In the genomic region with DNA sequence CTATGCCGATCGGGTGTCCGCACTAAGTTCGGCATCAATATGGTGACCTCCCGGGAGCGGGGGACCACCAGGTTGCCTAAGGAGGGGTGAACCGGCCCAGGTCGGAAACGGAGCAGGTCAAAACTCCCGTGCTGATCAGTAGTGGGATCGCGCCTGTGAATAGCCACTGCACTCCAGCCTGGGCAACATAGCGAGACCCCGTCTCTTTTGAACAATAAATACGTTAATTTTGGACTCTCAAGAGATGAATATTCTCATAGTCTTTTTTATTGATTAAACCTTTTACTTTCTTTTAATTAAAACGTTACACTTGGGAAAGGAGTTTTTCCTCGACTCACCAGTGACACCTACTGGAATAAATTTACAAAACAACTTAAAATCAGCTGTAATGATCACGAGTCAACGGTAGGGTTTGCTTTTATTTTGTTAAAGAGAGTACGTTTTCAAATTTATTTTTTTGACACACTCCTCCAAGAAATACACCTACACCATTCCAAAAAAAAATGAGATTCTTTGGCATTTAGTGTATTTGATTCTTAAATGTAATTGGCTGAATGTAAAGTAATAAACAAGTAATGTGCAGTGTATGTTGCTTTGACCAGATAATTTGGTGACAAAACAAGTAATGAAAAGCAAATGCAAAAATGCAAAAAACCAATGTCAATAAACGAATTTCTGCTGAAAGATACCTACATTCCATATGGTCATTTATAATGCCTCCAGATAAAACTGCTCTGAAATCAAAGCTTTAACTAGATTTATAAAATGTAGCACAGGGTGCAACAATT, we compare ENCODE assay signal across 1 cellular context.
TF ChIP-seq lines count a peak whose summit lies in the region.

No MANE protein-coding gene starts in this region.

TF ChIP-seq in HepG2, 621 proteins besides CTCF, POLR2A, EP300 and RAD21 (continued from another document and continues in another):
- TF ChIP-seq AHDC1 (CRISPR knock-in tag; IDR thresholded peaks at IDR 0.05; ENCODE audit: borderline replicate concordance) (0 out of 2 replicates have a peak, but pooled peaks have one; percentile 48), ZNF124 (CRISPR knock-in tag; IDR thresholded peaks at IDR 0.05) (no peak), SOX6 (IDR thresholded peaks at IDR 0.05) (no peak), SOX6 (CRISPR knock-in tag; IDR thresholded peaks at IDR 0.05) (peak; percentile 49), STAG1 (CRISPR knock-in tag; IDR thresholded peaks at IDR 0.05) (peak; percentile 54), FOXA3 (CRISPR knock-in tag; IDR thresholded peaks at IDR 0.05) (no peak), ZBTB20 (CRISPR knock-in tag; IDR thresholded peaks at IDR 0.05; ENCODE audit: borderline replicate concordance, low read depth) (no peak), KLF9 (CRISPR knock-in tag; IDR thresholded peaks at IDR 0.05; ENCODE audit: low read depth) (no peak), CEBPG (CRISPR knock-in tag; IDR thresholded peaks at IDR 0.05) (no peak), KLF15 (CRISPR knock-in tag; IDR thresholded peaks at IDR 0.05; ENCODE audit: borderline replicate concordance) (no peak), ZNF335 (CRISPR knock-in tag; IDR thresholded peaks at IDR 0.05) (peak; percentile 36), CCDC6 (CRISPR knock-in tag; IDR thresholded peaks at IDR 0.05) (no peak), ATRX (CRISPR knock-in tag; IDR thresholded peaks at IDR 0.05; ENCODE audit: borderline replicate concordance) (no peak), ZNF101 (CRISPR knock-in tag; IDR thresholded peaks at IDR 0.05; ENCODE audit: borderline replicate concordance, low read depth) (no peak), ZNF383 (CRISPR knock-in tag; IDR thresholded peaks at IDR 0.05; ENCODE audit: borderline replicate concordance) (no peak), USF2 (IDR thresholded peaks at IDR 0.05; ENCODE audit: low read depth, low read length) (no peak), USF2 (CRISPR knock-in tag; IDR thresholded peaks at IDR 0.05; ENCODE audit: borderline replicate concordance) (no peak), ONECUT2 (CRISPR knock-in tag; IDR thresholded peaks at IDR 0.05) (no peak), AGO2 (optimal IDR thresholded peaks at IDR 0.05; ENCODE audit: low read depth, low read length) (no peak), PHF8 (CRISPR knock-in tag; IDR thresholded peaks at IDR 0.05) (no peak), HNF4G (IDR thresholded peaks at IDR 0.05; ENCODE audit: borderline replicate concordance, low read depth, low read length) (no peak), HNF4G (CRISPR knock-in tag; IDR thresholded peaks at IDR 0.05; ENCODE audit: borderline replicate concordance, low read depth) (no peak), REPIN1 (CRISPR knock-in tag; IDR thresholded peaks at IDR 0.05; ENCODE audit: borderline replicate concordance, low read depth) (peak; percentile 8; the same call in 1 of the 2 replicates), DNMT3B (CRISPR knock-in tag; conservative IDR thresholded peaks at IDR 0.05) (no peak), ZNF3 (CRISPR knock-in tag; IDR thresholded peaks at IDR 0.05) (peak; percentile 72; the same call in 1 of the 2 replicates), PCBP2 (optimal IDR thresholded peaks at IDR 0.05; ENCODE audit: low read depth, low read length, poor library complexity, severe bottlenecking) (no peak), SRSF4 (IDR thresholded peaks at IDR 0.05; ENCODE audit: low read depth, low read length, poor library complexity, severe bottlenecking) (no peak), TRIM24 (CRISPR knock-in tag; IDR thresholded peaks at IDR 0.05) (no peak), MED1 (CRISPR knock-in tag; IDR thresholded peaks at IDR 0.05) (no peak; the same call in none of the 2 replicates), HNRNPLL (IDR thresholded peaks at IDR 0.05; ENCODE audit: low read depth, low read length, poor library complexity, severe bottlenecking) (peak; percentile 53), ZNF18 (CRISPR knock-in tag; IDR thresholded peaks at IDR 0.05; ENCODE audit: insufficient replicate concordance) (no peak), ZNF589 (CRISPR knock-in tag; conservative IDR thresholded peaks at IDR 0.05) (no peak), CREM (IDR thresholded peaks at IDR 0.05) (peak; percentile 68; the same call in 1 of the 2 replicates), CREM (CRISPR knock-in tag; IDR thresholded peaks at IDR 0.05) (no peak), ZNF333 (CRISPR knock-in tag; IDR thresholded peaks at IDR 0.05; ENCODE audit: borderline replicate concordance) (no peak), ZNF44 (CRISPR knock-in tag; IDR thresholded peaks at IDR 0.05) (no peak), PLRG1 (conservative IDR thresholded peaks at IDR 0.05) (no peak), ZNF839 (CRISPR knock-in tag; IDR thresholded peaks at IDR 0.05; ENCODE audit: borderline replicate concordance) (no peak), TEAD3 (CRISPR knock-in tag; optimal IDR thresholded peaks at IDR 0.05; ENCODE audit: borderline replicate concordance) (no peak), KDM3A (CRISPR knock-in tag; IDR thresholded peaks at IDR 0.05; ENCODE audit: low read depth) (0 out of 2 replicates have a peak, but pooled peaks have one; percentile 17), ZNF274 (CRISPR knock-in tag; IDR thresholded peaks at IDR 0.05) (no peak), NFKBIZ (CRISPR knock-in tag; IDR thresholded peaks at IDR 0.05) (no peak), ZNF557 (CRISPR knock-in tag; IDR thresholded peaks at IDR 0.05) (0 out of 2 replicates have a peak, but pooled peaks have one; percentile 63)
- TF ChIP-seq, protein P1, sequence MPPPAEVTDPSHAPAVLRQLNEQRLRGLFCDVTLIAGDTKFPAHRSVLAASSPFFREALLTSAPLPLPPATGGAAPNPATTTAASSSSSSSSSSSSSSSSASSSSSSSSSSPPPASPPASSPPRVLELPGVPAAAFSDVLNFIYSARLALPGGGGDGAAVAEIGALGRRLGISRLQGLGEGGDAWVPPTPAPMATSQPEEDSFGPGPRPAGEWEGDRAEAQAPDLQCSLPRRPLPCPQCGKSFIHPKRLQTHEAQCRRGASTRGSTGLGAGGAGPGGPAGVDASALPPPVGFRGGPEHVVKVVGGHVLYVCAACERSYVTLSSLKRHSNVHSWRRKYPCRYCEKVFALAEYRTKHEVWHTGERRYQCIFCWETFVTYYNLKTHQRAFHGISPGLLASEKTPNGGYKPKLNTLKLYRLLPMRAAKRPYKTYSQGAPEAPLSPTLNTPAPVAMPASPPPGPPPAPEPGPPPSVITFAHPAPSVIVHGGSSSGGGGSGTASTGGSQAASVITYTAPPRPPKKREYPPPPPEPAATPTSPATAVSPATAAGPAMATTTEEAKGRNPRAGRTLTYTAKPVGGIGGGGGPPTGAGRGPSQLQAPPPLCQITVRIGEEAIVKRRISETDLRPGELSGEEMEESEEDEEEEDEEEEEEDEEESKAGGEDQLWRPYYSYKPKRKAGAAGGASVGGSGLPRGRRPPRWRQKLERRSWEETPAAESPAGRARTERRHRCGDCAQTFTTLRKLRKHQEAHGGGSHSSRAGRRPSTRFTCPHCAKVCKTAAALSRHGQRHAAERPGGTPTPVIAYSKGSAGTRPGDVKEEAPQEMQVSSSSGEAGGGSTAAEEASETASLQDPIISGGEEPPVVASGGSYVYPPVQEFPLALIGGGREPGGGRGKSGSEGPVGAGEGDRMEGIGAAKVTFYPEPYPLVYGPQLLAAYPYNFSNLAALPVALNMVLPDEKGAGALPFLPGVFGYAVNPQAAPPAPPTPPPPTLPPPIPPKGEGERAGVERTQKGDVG (CRISPR knock-in tag; IDR thresholded peaks at IDR 0.05; ENCODE audit: borderline replicate concordance): no peak
- TF ChIP-seq, protein P2, sequence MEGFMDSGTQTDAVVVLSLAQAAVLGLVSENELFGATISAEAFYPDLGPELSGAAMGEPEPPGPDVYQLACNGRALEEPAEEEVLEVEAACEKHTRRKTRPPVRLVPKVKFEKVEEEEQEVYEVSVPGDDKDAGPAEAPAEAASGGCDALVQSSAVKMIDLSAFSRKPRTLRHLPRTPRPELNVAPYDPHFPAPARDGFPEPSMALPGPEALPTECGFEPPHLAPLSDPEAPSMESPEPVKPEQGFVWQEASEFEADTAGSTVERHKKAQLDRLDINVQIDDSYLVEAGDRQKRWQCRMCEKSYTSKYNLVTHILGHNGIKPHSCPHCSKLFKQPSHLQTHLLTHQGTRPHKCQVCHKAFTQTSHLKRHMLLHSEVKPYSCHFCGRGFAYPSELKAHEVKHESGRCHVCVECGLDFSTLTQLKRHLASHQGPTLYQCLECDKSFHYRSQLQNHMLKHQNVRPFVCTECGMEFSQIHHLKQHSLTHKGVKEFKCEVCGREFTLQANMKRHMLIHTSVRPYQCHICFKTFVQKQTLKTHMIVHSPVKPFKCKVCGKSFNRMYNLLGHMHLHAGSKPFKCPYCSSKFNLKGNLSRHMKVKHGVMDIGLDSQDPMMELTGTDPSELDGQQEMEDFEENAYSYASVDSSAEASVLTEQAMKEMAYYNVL (CRISPR knock-in tag; IDR thresholded peaks at IDR 0.05; ENCODE audit: borderline replicate concordance): no peak
- TF ChIP-seq, protein P3, sequence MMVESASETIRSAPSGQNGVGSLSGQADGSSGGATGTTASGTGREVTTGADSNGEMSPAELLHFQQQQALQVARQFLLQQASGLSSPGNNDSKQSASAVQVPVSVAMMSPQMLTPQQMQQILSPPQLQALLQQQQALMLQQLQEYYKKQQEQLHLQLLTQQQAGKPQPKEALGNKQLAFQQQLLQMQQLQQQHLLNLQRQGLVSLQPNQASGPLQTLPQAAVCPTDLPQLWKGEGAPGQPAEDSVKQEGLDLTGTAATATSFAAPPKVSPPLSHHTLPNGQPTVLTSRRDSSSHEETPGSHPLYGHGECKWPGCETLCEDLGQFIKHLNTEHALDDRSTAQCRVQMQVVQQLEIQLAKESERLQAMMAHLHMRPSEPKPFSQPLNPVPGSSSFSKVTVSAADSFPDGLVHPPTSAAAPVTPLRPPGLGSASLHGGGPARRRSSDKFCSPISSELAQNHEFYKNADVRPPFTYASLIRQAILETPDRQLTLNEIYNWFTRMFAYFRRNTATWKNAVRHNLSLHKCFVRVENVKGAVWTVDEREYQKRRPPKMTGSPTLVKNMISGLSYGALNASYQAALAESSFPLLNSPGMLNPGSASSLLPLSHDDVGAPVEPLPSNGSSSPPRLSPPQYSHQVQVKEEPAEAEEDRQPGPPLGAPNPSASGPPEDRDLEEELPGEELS (CRISPR knock-in tag; IDR thresholded peaks at IDR 0.05): 0 out of 2 replicates have a peak, but pooled peaks have one; percentile 26
